12 cellular contexts compared by ENCODE assay signal in the genomic region with DNA sequence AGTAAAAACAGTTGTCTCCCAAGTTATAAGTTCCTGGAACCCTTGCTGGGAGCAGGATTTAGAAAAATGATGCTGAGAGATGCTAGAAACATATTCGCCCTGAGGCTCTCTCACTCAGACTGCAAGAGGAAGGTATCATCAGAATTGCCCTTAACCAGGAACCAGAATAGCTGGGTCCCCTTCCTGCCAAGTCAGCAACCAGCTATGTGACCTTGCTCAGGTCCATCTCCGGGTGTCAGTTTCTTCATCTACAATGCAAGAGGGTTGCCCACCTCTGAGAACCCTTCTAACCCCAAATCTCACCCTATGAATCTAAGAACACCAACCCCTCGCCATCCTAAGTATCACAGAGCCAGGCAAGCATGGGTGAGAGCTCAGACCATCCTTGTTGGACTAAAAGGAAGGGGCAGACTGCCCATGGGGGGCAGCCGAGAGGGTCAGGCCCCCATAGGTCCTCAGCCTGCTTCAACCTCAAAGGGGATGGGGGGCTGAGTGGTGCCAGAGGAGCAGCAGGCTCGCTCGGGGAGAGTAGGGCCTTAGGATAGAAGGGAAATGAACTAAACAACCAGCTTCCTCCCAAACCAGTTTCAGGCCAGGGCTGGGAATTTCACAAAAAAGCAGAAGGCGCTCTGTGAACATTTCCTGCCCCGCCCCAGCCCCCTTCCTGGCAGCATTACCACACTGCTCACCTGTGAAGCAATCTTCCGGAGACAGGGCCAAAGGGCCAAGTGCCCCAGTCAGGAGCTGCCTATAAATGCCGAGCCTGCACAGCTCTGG. TPM values are rescaled to one million over a fixed set of nuclear protein-coding genes. Genes with fewer than 3 reads are reported as not detected.
DNase-seq lines count a peak whose midpoint lies in the region; ATAC-seq and TF ChIP-seq lines count a peak whose summit lies in the region.
"Had no signal": no experiment of that assay in that cellular context is flagged by ENCODE, and none has a peak within 500 bp of the region (broad histone marks: within the 10 kb centered on the region; RNA-seq: fewer than 3 reads in every experiment).

No MANE protein-coding gene starts in this region.

- no peaks in the 10 kb centered on the region for H3K9me3 Mint-ChIP-seq in stimulated activated effector memory CD8-positive, alpha-beta T cell treated with anti-CD3 and anti-CD28 coated beads, Interleukin-12 subunit alpha, Interleukin-12 subunit beta, amount 100 ng/mL, for 72 hours

- TF ChIP-seq CTCF in body of pancreas (IDR thresholded peaks at IDR 0.05) (no peak), thyroid gland (IDR thresholded peaks at IDR 0.05) (no peak)

- H3K4me3 Mint-ChIP-seq in stimulated activated effector memory CD8-positive, alpha-beta T cell treated with anti-CD3 and anti-CD28 coated beads, Interleukin-12 subunit alpha, Interleukin-12 subunit beta, amount 100 ng/mL, for 72 hours = no peak overlapping the region

- no peaks in the 10 kb centered on the region for H3K36me3 Mint-ChIP-seq in stimulated activated effector memory CD8-positive, alpha-beta T cell treated with anti-CD3 and anti-CD28 coated beads, Interleukin-12 subunit alpha, Interleukin-12 subunit beta, amount 100 ng/mL, for 72 hours

- H3K4me3 ChIP-seq in body of pancreas (no peak overlapping the region), thyroid gland (replicated peaks in 1 of 3) (no peak overlapping the region)
- H3K4me3 ChIP-seq: ovary had no signal

- H3K27ac ChIP-seq in body of pancreas (peak overlapping the region in 1 of 4 donors; percentile 54), thyroid gland (no peak overlapping the region)
- H3K27ac ChIP-seq: ovary had no signal

- DNase-seq in SIG-M5 treated with dmso at 0.1 percent for 504 hours (lab: John Stamatoyannopoulos, UW; ENCODE audit: unreplicated experiment) = peak; percentile 93
- DNase-seq in SIG-M5 (lab: John Stamatoyannopoulos, UW) = no peak
- DNase-seq in body of pancreas = peak in 3 of 4 donors; percentile 16 to 67 (median 24)
- DNase-seq in left lobe of liver (ENCODE audit: low spot score) = peak; percentile 91
- peak; percentile 15 to 23 for DNase-seq in thyroid gland
- DNase-seq in stimulated activated effector memory CD8-positive, alpha-beta T cell treated with anti-CD3 and anti-CD28 coated beads, Interleukin-12 subunit alpha, Interleukin-12 subunit beta, amount 100 ng/mL, for 72 hours (ENCODE audit: low spot score in 2 of 2) = no peak
- no peak for DNase-seq in AG08396 (ENCODE audit: low spot score)
- DNase-seq: 8988T; activated naive CD4-positive, alpha-beta T cell; NCI-H748 treated with DMSO at 0.1 percent for 48 hours had no signal

- TF ChIP-seq POLR2A in body of pancreas (IDR thresholded peaks at IDR 0.05) (no peak), thyroid gland (IDR thresholded peaks at IDR 0.05) (no peak)

- H3K9me3 ChIP-seq in body of pancreas (no peaks in the 10 kb centered on the region), thyroid gland (no peaks in the 10 kb centered on the region)
- H3K9me3 ChIP-seq: ovary had no signal

- H3K27me3 ChIP-seq in body of pancreas (no peaks in the 10 kb centered on the region), thyroid gland (no peaks in the 10 kb centered on the region)
- H3K27me3 ChIP-seq: ovary had no signal

- 51 to 63% methylated on average over 8 to 10 of the region's 10 CpGs for WGBS in body of pancreas, 2 donors
- 58 to 73% methylated on average over 10 of the region's 10 CpGs for WGBS in thyroid gland, 2 donors

- peaks cover 10% of the 10 kb centered on the region for H3K4me1 Mint-ChIP-seq in stimulated activated effector memory CD8-positive, alpha-beta T cell treated with anti-CD3 and anti-CD28 coated beads, Interleukin-12 subunit alpha, Interleukin-12 subunit beta, amount 100 ng/mL, for 72 hours

- H3K36me3 ChIP-seq in body of pancreas (replicated peaks in 1 of 2; ENCODE audit: insufficient read depth in 1 of 2, low read depth in 2 of 2) (no peaks in the 10 kb centered on the region), thyroid gland (no peaks in the 10 kb centered on the region)
- H3K36me3 ChIP-seq: ovary had no signal

- H3K27ac Mint-ChIP-seq in stimulated activated effector memory CD8-positive, alpha-beta T cell treated with anti-CD3 and anti-CD28 coated beads, Interleukin-12 subunit alpha, Interleukin-12 subunit beta, amount 100 ng/mL, for 72 hours = no peak overlapping the region

- intact Hi-C loops in body of pancreas (cut with DNase I) = loop anchor here (5.0 kb wide), 1 partner anchor 140 kb away; no protein-coding TSS in a partner anchor
- intact Hi-C loops in thyroid gland (cut with DNase I) = no loop called here

- H3K4me1 ChIP-seq in body of pancreas (no peaks in the 10 kb centered on the region), thyroid gland (no peaks in the 10 kb centered on the region)

- no peak for ATAC-seq in body of pancreas
- ATAC-seq in left lobe of liver = peak; percentile 89
- ATAC-seq in GM19463 (IDR thresholded peaks at IDR 0.05; ENCODE audit: unreplicated experiment) = no peak
- ATAC-seq in stimulated activated effector memory CD8-positive, alpha-beta T cell treated with anti-CD3 and anti-CD28 coated beads, Interleukin-12 subunit alpha, Interleukin-12 subunit beta, amount 100 ng/mL, for 72 hours = no peak

RNA-seq across cellular contexts. Expression of a gene that starts 0.4 kb away (rescaled TPM):
- total RNA-seq in body of pancreas = 10 to 100 TPM; 19.5 to 43.2 TPM
- 36.3 TPM for total RNA-seq in left lobe of liver
- total RNA-seq in thyroid gland = 100 to 1,000 TPM in 1 of 4 donors, 10 to 100 TPM in 3; 36.2 to 285 (median 66.0) TPM

RNA-seq across cellular contexts. Expression of a gene that starts 8.6 kb away (rescaled TPM):
- total RNA-seq in body of pancreas (not detected), left lobe of liver (not detected), thyroid gland (not detected)
- total RNA-seq: ovary had no signal

RNA-seq across cellular contexts. Expression of a gene that starts 18.2 kb away (rescaled TPM):
- total RNA-seq in body of pancreas (not detected), left lobe of liver (1.2 TPM), thyroid gland (not detected)

RNA-seq across cellular contexts. Expression of a gene that starts 33.6 kb away (rescaled TPM):
- 1 to 10 TPM in 1 of 2 donors, not detected in 1; 1.8 TPM for total RNA-seq in body of pancreas
- 23.7 TPM for total RNA-seq in left lobe of liver
- 10 to 100 TPM in 1 of 4 donors, 1 to 10 TPM in 2, not detected in 1; 2.8 to 35.6 (median 6.2) TPM for total RNA-seq in thyroid gland

RNA-seq across cellular contexts. Expression of a gene that starts 44.5 kb away (rescaled TPM):
- total RNA-seq in body of pancreas = not detected
- not detected for total RNA-seq in left lobe of liver
- total RNA-seq in thyroid gland = not detected
- total RNA-seq: ovary had no signal

Comparison
In these comparisons a context has a peak if more than half of its experiments do, and no peak if none do; other contexts are left out.
1. DNase-seq: peak in SIG-M5 treated with dmso at 0.1 percent for 504 hours (single experiment), body of pancreas (3 of 4), left lobe of liver (single experiment) and thyroid gland (2 of 2); none in SIG-M5 (single experiment), stimulated activated effector memory CD8-positive, alpha-beta T cell treated with anti-CD3 and anti-CD28 coated beads, Interleukin-12 subunit alpha, Interleukin-12 subunit beta, amount 100 ng/mL, for 72 hours (0 of 2) and AG08396 (single experiment).